20 cellular contexts compared by ENCODE assay signal in genomic region chr12:337039-337438, GRCh38.
"Had no signal": no experiment of that assay in that cellular context is flagged by ENCODE, and none has a peak within 500 bp of the region (broad histone marks: within the 10 kb centered on the region; RNA-seq: fewer than 3 reads in every experiment).

No MANE protein-coding gene starts in this region.

- H3K9me3 ChIP-seq: ascending aorta, breast epithelium, gastrocnemius medialis, right lobe of liver, SJSA1, upper lobe of left lung had no signal

- DNase-seq: activated CD4-positive, alpha-beta memory T cell treated with anti-CD3 and anti-CD28 coated beads, Interleukin-2, amount 10 ng/mL, durations not matched to agents 7 days and 5 days; activated CD4-positive, CD25-positive, alpha-beta regulatory T cell treated with anti-CD3 and anti-CD28 coated beads, Interleukin-2, amount 50 U/mL, for 72 hours; activated CD8-positive, alpha-beta memory T cell treated with anti-CD3 and anti-CD28 coated beads, Interleukin-2, amount 50 U/mL, for 48 hours; activated naive CD4-positive, alpha-beta T cell treated with Interleukin-2 at 50 U/mL for 16 hours; cerebellar nuclear complex; effector memory CD4-positive, alpha-beta T cell; gastrocnemius medialis; naive B cell; nucleus accumbens; right lobe of liver; stimulated activated naive CD8-positive, alpha-beta T cell treated with anti-CD3 and anti-CD28 coated beads, Interleukin-15, amount 100 ng/mL, for 72 hours; T-helper 9 cell; upper lobe of left lung had no signal

- H3K9me3 Mint-ChIP-seq: activated CD4-positive, alpha-beta memory T cell treated with anti-CD3 and anti-CD28 coated beads, Interleukin-2, amount 10 ng/mL, durations not matched to agents 7 days and 5 days; activated T-helper 17 cell treated with anti-CD3 and anti-CD28 coated beads, Interleukin-2, amount 50 U/mL, for 72 hours; dendritic cell treated with granulocyte-macrophage colony-stimulating factor and Interleukin-4, amounts not matched to agents 40 ng/mL and 50 ng/mL, for 4 days; naive B cell had no signal

- H3K27ac Mint-ChIP-seq: activated CD4-positive, alpha-beta memory T cell treated with anti-CD3 and anti-CD28 coated beads, Interleukin-2, amount 10 ng/mL, durations not matched to agents 7 days and 5 days; activated T-helper 17 cell treated with anti-CD3 and anti-CD28 coated beads, Interleukin-2, amount 50 U/mL, for 72 hours; dendritic cell treated with granulocyte-macrophage colony-stimulating factor and Interleukin-4, amounts not matched to agents 40 ng/mL and 50 ng/mL, for 4 days; stimulated activated naive CD8-positive, alpha-beta T cell treated with anti-CD3 and anti-CD28 coated beads, Interleukin-15, amount 100 ng/mL, for 72 hours had no signal

- H3K27me3 ChIP-seq: ascending aorta, breast epithelium, gastrocnemius medialis, right lobe of liver, SJSA1, upper lobe of left lung had no signal

- ATAC-seq: activated T-helper 17 cell treated with anti-CD3 and anti-CD28 coated beads, Interleukin-2, amount 50 U/mL, for 72 hours; gastrocnemius medialis; right lobe of liver; stimulated activated naive CD8-positive, alpha-beta T cell treated with anti-CD3 and anti-CD28 coated beads, Interleukin-15, amount 100 ng/mL, for 72 hours had no signal

- H3K4me1 Mint-ChIP-seq: activated CD4-positive, alpha-beta memory T cell treated with anti-CD3 and anti-CD28 coated beads, Interleukin-2, amount 10 ng/mL, durations not matched to agents 7 days and 5 days had no signal

- H3K27ac ChIP-seq: ascending aorta, breast epithelium, epithelial cell of prostate, gastrocnemius medialis, right lobe of liver, SJSA1, upper lobe of left lung had no signal

- H3K27me3 Mint-ChIP-seq: activated CD4-positive, alpha-beta memory T cell treated with anti-CD3 and anti-CD28 coated beads, Interleukin-2, amount 10 ng/mL, durations not matched to agents 7 days and 5 days; activated T-helper 17 cell treated with anti-CD3 and anti-CD28 coated beads, Interleukin-2, amount 50 U/mL, for 72 hours; dendritic cell treated with granulocyte-macrophage colony-stimulating factor and Interleukin-4, amounts not matched to agents 40 ng/mL and 50 ng/mL, for 4 days; naive B cell; stimulated activated naive CD8-positive, alpha-beta T cell treated with anti-CD3 and anti-CD28 coated beads, Interleukin-15, amount 100 ng/mL, for 72 hours had no signal

- H3K4me2 ChIP-seq: smooth muscle cell had no signal

- H3K4me1 ChIP-seq: ascending aorta, breast epithelium, SJSA1 had no signal

- H3K4me3 Mint-ChIP-seq: activated CD4-positive, alpha-beta memory T cell treated with anti-CD3 and anti-CD28 coated beads, Interleukin-2, amount 10 ng/mL, durations not matched to agents 7 days and 5 days; activated T-helper 17 cell treated with anti-CD3 and anti-CD28 coated beads, Interleukin-2, amount 50 U/mL, for 72 hours; dendritic cell treated with granulocyte-macrophage colony-stimulating factor and Interleukin-4, amounts not matched to agents 40 ng/mL and 50 ng/mL, for 4 days; naive B cell; stimulated activated naive CD8-positive, alpha-beta T cell treated with anti-CD3 and anti-CD28 coated beads, Interleukin-15, amount 100 ng/mL, for 72 hours had no signal
